In genomic region chr14:31020834-31021575, GRCh38 we compare ENCODE assay signal across 15 cellular contexts.
"Had no signal": no experiment of that assay in that cellular context is flagged by ENCODE, and none has a peak within 500 bp of the region (broad histone marks: within the 10 kb centered on the region; RNA-seq: fewer than 3 reads in every experiment).

No MANE protein-coding gene starts in this region.

- H3K27ac ChIP-seq: coronary artery, epithelial cell of prostate, sigmoid colon had no signal

- H3K4me3 Mint-ChIP-seq: activated CD8-positive, alpha-beta T cell treated with anti-CD3 and anti-CD28 coated beads for 36 hours; activated T-cell treated with anti-CD3 and anti-CD28 coated beads, Interleukin-2, amount 50 U/mL, for 72 hours had no signal

- H3K27me3 ChIP-seq: sigmoid colon had no signal

- DNase-seq: activated CD4-positive, alpha-beta T cell treated with anti-CD3 and anti-CD28 coated beads for 1 hour; activated CD8-positive, alpha-beta memory T cell treated with anti-CD3 and anti-CD28 coated beads, Interleukin-2, amount 50 U/mL, for 4 hours; activated CD8-positive, alpha-beta T cell treated with anti-CD3 and anti-CD28 coated beads for 36 hours; activated T-cell treated with anti-CD3 and anti-CD28 coated beads, Interleukin-2, amount 50 U/mL, for 72 hours; caudate nucleus; effector CD4-positive, alpha-beta T cell; left colon; mammary epithelial cell; naive thymus-derived CD8-positive, alpha-beta T cell; sigmoid colon; stimulated activated CD4-positive, alpha-beta T cell treated with anti-CD3 and anti-CD28 coated beads, Interleukin-12 subunit alpha, Interleukin-12 subunit beta, amount 100 ng/mL, for 4 hours; stimulated activated naive CD4-positive, alpha-beta T cell treated with Interleukin-2 at 50 U/mL for 16 hours; T-helper 9 cell had no signal

- ATAC-seq: activated CD8-positive, alpha-beta T cell treated with anti-CD3 and anti-CD28 coated beads for 36 hours; activated T-cell treated with anti-CD3 and anti-CD28 coated beads, Interleukin-2, amount 50 U/mL, for 72 hours; left colon; naive thymus-derived CD8-positive, alpha-beta T cell had no signal

- H3K4me3 ChIP-seq: coronary artery, sigmoid colon had no signal

- H3K9me3 Mint-ChIP-seq: activated T-cell treated with anti-CD3 and anti-CD28 coated beads, Interleukin-2, amount 50 U/mL, for 72 hours; naive thymus-derived CD8-positive, alpha-beta T cell had no signal

- H3K27ac Mint-ChIP-seq: activated CD8-positive, alpha-beta T cell treated with anti-CD3 and anti-CD28 coated beads for 36 hours; activated T-cell treated with anti-CD3 and anti-CD28 coated beads, Interleukin-2, amount 50 U/mL, for 72 hours had no signal

- H3K9me3 ChIP-seq: sigmoid colon had no signal

- H3K27me3 Mint-ChIP-seq: activated CD8-positive, alpha-beta T cell treated with anti-CD3 and anti-CD28 coated beads for 36 hours; naive thymus-derived CD8-positive, alpha-beta T cell had no signal
